ENCODE assay signal across 1 cellular context in the genomic region with DNA sequence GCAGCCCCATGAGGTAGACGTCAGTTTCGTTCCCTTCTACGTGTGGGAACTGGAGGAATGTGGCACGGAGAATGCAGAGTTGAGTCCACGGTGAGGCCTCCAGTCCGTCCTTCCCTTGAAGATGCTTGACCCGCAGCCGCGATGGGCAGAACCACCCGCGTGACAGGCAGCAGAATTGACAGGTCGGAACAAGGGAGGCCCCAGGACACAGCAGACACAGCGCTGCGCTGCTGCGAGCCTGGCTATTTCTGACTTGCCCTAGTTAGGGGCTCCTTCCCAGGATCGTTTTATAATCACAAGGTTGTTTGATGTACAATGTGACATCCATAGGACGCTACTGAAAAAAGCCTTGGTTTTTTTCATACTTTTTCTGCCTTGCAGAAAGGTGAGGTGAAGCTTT.
TF ChIP-seq lines count a peak whose summit lies in the region.

No MANE protein-coding gene starts in this region.

TF ChIP-seq in GM12878, 131 proteins besides CTCF, POLR2A, EP300 and RAD21:
- TF ChIP-seq SIX5 (IDR thresholded peaks at IDR 0.05; ENCODE audit: low read depth, low read length, severe bottlenecking) (no peak), KDM1A (IDR thresholded peaks at IDR 0.05; ENCODE audit: borderline replicate concordance) (no peak), SUPT20H (IDR thresholded peaks at IDR 0.05; ENCODE audit: borderline replicate concordance, control insufficient read depth, low read depth, low read length) (no peak), SMC3 (IDR thresholded peaks at IDR 0.05; ENCODE audit: borderline replicate concordance, low read length) (no peak), TCF3 (IDR thresholded peaks at IDR 0.05; ENCODE audit: borderline replicate concordance, insufficient read depth, low read depth, low read length) (no peak), RUNX3 (IDR thresholded peaks at IDR 0.05; ENCODE audit: low read length) (no peak), YBX1 (IDR thresholded peaks at IDR 0.05) (no peak), BHLHE40 (IDR thresholded peaks at IDR 0.05; ENCODE audit: borderline replicate concordance in 1 of 2, low read depth in 2 of 2, low read length in 1 of 2) (no peak), SP1 (IDR thresholded peaks at IDR 0.05; ENCODE audit: low read depth, low read length) (no peak), MTA2 (IDR thresholded peaks at IDR 0.05; ENCODE audit: low read depth) (no peak), MEF2A (IDR thresholded peaks at IDR 0.05; ENCODE audit: insufficient read depth, low read depth, low read length) (no peak)
- TF ChIP-seq, protein P1, sequence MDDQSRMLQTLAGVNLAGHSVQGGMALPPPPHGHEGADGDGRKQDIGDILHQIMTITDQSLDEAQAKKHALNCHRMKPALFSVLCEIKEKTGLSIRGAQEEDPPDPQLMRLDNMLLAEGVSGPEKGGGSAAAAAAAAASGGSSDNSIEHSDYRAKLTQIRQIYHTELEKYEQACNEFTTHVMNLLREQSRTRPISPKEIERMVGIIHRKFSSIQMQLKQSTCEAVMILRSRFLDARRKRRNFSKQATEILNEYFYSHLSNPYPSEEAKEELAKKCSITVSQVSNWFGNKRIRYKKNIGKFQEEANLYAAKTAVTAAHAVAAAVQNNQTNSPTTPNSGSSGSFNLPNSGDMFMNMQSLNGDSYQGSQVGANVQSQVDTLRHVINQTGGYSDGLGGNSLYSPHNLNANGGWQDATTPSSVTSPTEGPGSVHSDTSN (IDR thresholded peaks at IDR 0.05; ENCODE audit: insufficient replicate concordance, low read depth, low read length): no peak
